In the genomic region with DNA sequence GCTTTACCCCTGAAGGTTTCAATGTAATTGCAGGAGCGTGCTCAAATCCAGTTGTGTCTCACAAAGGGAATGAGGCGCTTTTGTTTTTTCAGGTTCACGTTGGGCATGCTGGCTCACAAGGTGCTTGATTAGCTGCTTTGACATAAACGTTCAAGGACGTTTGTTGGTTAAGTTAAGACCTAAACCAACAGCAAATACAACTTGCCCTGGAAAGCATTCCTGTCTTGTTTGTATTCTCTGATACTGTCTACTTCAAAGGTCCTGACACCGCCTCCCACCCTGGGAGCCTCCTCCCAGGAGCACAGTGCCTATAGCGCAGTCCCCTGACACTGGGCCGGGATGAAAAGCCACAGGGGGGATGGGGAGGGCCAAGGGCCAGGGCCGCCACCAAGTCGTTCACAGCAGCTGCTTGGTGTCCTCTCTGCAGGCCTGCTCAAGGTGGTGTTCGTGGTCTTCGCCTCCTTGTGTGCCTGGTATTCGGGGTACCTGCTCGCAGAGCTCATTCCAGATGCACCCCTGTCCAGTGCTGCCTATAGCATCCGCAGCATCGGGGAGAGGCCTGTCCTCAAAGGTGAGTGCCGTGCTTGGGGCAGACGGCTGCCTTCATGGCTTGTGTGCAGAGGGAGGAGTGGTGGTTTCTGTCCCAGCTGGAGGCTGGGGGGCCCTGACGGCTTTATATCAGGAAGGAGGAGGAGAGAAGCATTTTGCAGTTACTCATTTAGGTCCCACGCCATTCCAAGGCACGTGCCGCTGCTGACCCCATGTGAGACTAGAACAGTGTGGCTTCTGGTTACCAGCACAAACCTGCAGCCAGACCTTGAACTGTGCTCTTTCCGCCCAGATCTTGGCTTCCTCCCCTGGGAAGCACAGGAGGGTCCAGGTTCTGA, we compare ENCODE assay signal across 1 cellular context.
TF ChIP-seq lines count a peak whose summit lies in the region.

No MANE protein-coding gene starts in this region.

TF ChIP-seq in HepG2, 621 proteins besides CTCF, POLR2A, EP300 and RAD21 (continued from another document and continues in another):
- TF ChIP-seq, protein P1, sequence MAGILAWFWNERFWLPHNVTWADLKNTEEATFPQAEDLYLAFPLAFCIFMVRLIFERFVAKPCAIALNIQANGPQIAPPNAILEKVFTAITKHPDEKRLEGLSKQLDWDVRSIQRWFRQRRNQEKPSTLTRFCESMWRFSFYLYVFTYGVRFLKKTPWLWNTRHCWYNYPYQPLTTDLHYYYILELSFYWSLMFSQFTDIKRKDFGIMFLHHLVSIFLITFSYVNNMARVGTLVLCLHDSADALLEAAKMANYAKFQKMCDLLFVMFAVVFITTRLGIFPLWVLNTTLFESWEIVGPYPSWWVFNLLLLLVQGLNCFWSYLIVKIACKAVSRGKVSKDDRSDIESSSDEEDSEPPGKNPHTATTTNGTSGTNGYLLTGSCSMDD (CRISPR knock-in tag; IDR thresholded peaks at IDR 0.05) = no peak
- TF ChIP-seq ZNF569 (CRISPR knock-in tag; IDR thresholded peaks at IDR 0.05; ENCODE audit: borderline replicate concordance) = no peak
- TF ChIP-seq, protein P2, sequence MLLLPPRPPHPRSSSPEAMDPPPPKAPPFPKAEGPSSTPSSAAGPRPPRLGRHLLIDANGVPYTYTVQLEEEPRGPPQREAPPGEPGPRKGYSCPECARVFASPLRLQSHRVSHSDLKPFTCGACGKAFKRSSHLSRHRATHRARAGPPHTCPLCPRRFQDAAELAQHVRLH (CRISPR knock-in tag; IDR thresholded peaks at IDR 0.05; ENCODE audit: borderline replicate concordance, low read depth) = no peak; the same call in 1 of the 2 replicates
- no peak for TF ChIP-seq CAMTA2 (CRISPR knock-in tag; IDR thresholded peaks at IDR 0.05; ENCODE audit: borderline replicate concordance)
- no peak for TF ChIP-seq ZNF10 (CRISPR knock-in tag; IDR thresholded peaks at IDR 0.05; ENCODE audit: borderline replicate concordance, low read depth)
- TF ChIP-seq ZNF264 (CRISPR knock-in tag; IDR thresholded peaks at IDR 0.05) = peak; percentile 79
- no peak for TF ChIP-seq CCAR2 (optimal IDR thresholded peaks at IDR 0.05; ENCODE audit: low read depth, low read length)
- no peak for TF ChIP-seq ZNF138 (CRISPR knock-in tag; IDR thresholded peaks at IDR 0.05; ENCODE audit: low read depth)
- 0 out of 2 replicates have a peak, but pooled peaks have one; percentile 39 for TF ChIP-seq ZNF230 (CRISPR knock-in tag; IDR thresholded peaks at IDR 0.05)
- TF ChIP-seq, protein P3, sequence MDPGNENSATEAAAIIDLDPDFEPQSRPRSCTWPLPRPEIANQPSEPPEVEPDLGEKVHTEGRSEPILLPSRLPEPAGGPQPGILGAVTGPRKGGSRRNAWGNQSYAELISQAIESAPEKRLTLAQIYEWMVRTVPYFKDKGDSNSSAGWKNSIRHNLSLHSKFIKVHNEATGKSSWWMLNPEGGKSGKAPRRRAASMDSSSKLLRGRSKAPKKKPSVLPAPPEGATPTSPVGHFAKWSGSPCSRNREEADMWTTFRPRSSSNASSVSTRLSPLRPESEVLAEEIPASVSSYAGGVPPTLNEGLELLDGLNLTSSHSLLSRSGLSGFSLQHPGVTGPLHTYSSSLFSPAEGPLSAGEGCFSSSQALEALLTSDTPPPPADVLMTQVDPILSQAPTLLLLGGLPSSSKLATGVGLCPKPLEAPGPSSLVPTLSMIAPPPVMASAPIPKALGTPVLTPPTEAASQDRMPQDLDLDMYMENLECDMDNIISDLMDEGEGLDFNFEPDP (CRISPR knock-in tag; conservative IDR thresholded peaks at IDR 0.05) = no peak
- no peak for TF ChIP-seq CHD2 (IDR thresholded peaks at IDR 0.05; ENCODE audit: low read depth, low read length)
- TF ChIP-seq ZNF644 (CRISPR knock-in tag; IDR thresholded peaks at IDR 0.05; ENCODE audit: low read depth) = no peak; the same call in 1 of the 2 replicates
- TF ChIP-seq ZNF510 (CRISPR knock-in tag; IDR thresholded peaks at IDR 0.05; ENCODE audit: low read depth) = no peak; the same call in 1 of the 2 replicates
- no peak for TF ChIP-seq U2AF2 (IDR thresholded peaks at IDR 0.05; ENCODE audit: low read depth, low read length)
- TF ChIP-seq ZFP62 (CRISPR knock-in tag; IDR thresholded peaks at IDR 0.05) = no peak
- TF ChIP-seq ZNF75D (CRISPR knock-in tag; IDR thresholded peaks at IDR 0.05; ENCODE audit: borderline replicate concordance) = no peak
- no peak for TF ChIP-seq HMGA1 (CRISPR knock-in tag; conservative IDR thresholded peaks at IDR 0.05)
- TF ChIP-seq, protein P4, sequence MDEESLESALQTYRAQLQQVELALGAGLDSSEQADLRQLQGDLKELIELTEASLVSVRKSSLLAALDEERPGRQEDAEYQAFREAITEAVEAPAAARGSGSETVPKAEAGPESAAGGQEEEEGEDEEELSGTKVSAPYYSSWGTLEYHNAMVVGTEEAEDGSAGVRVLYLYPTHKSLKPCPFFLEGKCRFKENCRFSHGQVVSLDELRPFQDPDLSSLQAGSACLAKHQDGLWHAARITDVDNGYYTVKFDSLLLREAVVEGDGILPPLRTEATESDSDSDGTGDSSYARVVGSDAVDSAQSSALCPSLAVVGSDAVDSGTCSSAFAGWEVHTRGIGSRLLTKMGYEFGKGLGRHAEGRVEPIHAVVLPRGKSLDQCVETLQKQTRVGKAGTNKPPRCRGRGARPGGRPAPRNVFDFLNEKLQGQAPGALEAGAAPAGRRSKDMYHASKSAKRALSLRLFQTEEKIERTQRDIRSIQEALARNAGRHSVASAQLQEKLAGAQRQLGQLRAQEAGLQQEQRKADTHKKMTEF (CRISPR knock-in tag; IDR thresholded peaks at IDR 0.05) = peak; percentile 58; the same call in 1 of the 2 replicates
- TF ChIP-seq ZNF777 (CRISPR knock-in tag; IDR thresholded peaks at IDR 0.05) = no peak; the same call in none of the 2 replicates
- TF ChIP-seq KAT8 (CRISPR knock-in tag; IDR thresholded peaks at IDR 0.05) = peak; percentile 59; the same call in 1 of the 2 replicates
- peak; percentile 31; the same call in 1 of the 2 replicates for TF ChIP-seq ZNF333 (CRISPR knock-in tag; IDR thresholded peaks at IDR 0.05; ENCODE audit: borderline replicate concordance)
- TF ChIP-seq HNRNPUL1 (IDR thresholded peaks at IDR 0.05; ENCODE audit: low read depth, low read length) = no peak
- no peak for TF ChIP-seq RAD51 (IDR thresholded peaks at IDR 0.05; ENCODE audit: borderline replicate concordance)
- TF ChIP-seq, protein P5, sequence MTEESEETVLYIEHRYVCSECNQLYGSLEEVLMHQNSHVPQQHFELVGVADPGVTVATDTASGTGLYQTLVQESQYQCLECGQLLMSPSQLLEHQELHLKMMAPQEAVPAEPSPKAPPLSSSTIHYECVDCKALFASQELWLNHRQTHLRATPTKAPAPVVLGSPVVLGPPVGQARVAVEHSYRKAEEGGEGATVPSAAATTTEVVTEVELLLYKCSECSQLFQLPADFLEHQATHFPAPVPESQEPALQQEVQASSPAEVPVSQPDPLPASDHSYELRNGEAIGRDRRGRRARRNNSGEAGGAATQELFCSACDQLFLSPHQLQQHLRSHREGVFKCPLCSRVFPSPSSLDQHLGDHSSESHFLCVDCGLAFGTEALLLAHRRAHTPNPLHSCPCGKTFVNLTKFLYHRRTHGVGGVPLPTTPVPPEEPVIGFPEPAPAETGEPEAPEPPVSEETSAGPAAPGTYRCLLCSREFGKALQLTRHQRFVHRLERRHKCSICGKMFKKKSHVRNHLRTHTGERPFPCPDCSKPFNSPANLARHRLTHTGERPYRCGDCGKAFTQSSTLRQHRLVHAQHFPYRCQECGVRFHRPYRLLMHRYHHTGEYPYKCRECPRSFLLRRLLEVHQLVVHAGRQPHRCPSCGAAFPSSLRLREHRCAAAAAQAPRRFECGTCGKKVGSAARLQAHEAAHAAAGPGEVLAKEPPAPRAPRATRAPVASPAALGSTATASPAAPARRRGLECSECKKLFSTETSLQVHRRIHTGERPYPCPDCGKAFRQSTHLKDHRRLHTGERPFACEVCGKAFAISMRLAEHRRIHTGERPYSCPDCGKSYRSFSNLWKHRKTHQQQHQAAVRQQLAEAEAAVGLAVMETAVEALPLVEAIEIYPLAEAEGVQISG (CRISPR knock-in tag; IDR thresholded peaks at IDR 0.05) = peak; percentile 70
- no peak for TF ChIP-seq ELF3 (CRISPR knock-in tag; IDR thresholded peaks at IDR 0.05)
- no peak for TF ChIP-seq KLF11 (CRISPR knock-in tag; IDR thresholded peaks at IDR 0.05)
- TF ChIP-seq ARNT (IDR thresholded peaks at IDR 0.05) = no peak
- peak; percentile 91 for TF ChIP-seq MTA1 (CRISPR knock-in tag; IDR thresholded peaks at IDR 0.05; ENCODE audit: borderline replicate concordance)
- TF ChIP-seq POGZ (CRISPR knock-in tag; IDR thresholded peaks at IDR 0.05) = peak; percentile 64
- TF ChIP-seq, protein P6, sequence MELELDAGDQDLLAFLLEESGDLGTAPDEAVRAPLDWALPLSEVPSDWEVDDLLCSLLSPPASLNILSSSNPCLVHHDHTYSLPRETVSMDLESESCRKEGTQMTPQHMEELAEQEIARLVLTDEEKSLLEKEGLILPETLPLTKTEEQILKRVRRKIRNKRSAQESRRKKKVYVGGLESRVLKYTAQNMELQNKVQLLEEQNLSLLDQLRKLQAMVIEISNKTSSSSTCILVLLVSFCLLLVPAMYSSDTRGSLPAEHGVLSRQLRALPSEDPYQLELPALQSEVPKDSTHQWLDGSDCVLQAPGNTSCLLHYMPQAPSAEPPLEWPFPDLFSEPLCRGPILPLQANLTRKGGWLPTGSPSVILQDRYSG (CRISPR knock-in tag; IDR thresholded peaks at IDR 0.05) = no peak
- TF ChIP-seq ZIK1 (CRISPR knock-in tag; IDR thresholded peaks at IDR 0.05; ENCODE audit: borderline replicate concordance, low read depth) = no peak
- TF ChIP-seq ZNF7 (CRISPR knock-in tag; IDR thresholded peaks at IDR 0.05) = no peak
- TF ChIP-seq SAP130 (CRISPR knock-in tag; IDR thresholded peaks at IDR 0.05; ENCODE audit: low read depth) = peak; percentile 86
- TF ChIP-seq IRF2 (CRISPR knock-in tag; IDR thresholded peaks at IDR 0.05) = peak; percentile 86; the same call in 1 of the 2 replicates
- TF ChIP-seq, protein P7, sequence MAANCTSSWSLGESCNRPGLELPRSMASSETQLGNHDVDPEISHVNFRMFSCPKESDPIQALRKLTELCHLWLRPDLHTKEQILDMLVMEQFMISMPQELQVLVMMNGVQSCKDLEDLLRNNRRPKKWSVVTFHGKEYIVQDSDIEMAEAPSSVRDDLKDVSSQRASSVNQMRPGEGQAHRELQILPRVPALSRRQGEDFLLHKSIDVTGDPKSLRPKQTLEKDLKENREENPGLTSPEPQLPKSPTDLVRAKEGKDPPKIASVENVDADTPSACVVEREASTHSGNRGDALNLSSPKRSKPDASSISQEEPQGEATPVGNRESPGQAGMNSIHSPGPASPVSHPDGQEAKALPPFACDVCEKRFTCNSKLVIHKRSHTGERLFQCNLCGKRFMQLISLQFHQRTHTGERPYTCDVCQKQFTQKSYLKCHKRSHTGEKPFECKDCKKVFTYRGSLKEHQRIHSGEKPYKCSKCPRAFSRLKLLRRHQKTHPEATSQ (CRISPR knock-in tag; IDR thresholded peaks at IDR 0.05; ENCODE audit: borderline replicate concordance) = peak; percentile 86
- no peak for TF ChIP-seq MATR3 (CRISPR knock-in tag; IDR thresholded peaks at IDR 0.05)
- TF ChIP-seq PAF1 (CRISPR knock-in tag; IDR thresholded peaks at IDR 0.05) = no peak
- TF ChIP-seq, protein P8, sequence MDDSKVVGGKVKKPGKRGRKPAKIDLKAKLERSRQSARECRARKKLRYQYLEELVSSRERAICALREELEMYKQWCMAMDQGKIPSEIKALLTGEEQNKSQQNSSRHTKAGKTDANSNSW (CRISPR knock-in tag; IDR thresholded peaks at IDR 0.05; ENCODE audit: borderline replicate concordance) = no peak
- TF ChIP-seq NFYB (CRISPR knock-in tag; IDR thresholded peaks at IDR 0.05) = no peak
- TF ChIP-seq ZNF775 (CRISPR knock-in tag; IDR thresholded peaks at IDR 0.05; ENCODE audit: borderline replicate concordance) = no peak
- no peak for TF ChIP-seq NR3C1 (CRISPR knock-in tag; IDR thresholded peaks at IDR 0.05)
- TF ChIP-seq, protein P9, sequence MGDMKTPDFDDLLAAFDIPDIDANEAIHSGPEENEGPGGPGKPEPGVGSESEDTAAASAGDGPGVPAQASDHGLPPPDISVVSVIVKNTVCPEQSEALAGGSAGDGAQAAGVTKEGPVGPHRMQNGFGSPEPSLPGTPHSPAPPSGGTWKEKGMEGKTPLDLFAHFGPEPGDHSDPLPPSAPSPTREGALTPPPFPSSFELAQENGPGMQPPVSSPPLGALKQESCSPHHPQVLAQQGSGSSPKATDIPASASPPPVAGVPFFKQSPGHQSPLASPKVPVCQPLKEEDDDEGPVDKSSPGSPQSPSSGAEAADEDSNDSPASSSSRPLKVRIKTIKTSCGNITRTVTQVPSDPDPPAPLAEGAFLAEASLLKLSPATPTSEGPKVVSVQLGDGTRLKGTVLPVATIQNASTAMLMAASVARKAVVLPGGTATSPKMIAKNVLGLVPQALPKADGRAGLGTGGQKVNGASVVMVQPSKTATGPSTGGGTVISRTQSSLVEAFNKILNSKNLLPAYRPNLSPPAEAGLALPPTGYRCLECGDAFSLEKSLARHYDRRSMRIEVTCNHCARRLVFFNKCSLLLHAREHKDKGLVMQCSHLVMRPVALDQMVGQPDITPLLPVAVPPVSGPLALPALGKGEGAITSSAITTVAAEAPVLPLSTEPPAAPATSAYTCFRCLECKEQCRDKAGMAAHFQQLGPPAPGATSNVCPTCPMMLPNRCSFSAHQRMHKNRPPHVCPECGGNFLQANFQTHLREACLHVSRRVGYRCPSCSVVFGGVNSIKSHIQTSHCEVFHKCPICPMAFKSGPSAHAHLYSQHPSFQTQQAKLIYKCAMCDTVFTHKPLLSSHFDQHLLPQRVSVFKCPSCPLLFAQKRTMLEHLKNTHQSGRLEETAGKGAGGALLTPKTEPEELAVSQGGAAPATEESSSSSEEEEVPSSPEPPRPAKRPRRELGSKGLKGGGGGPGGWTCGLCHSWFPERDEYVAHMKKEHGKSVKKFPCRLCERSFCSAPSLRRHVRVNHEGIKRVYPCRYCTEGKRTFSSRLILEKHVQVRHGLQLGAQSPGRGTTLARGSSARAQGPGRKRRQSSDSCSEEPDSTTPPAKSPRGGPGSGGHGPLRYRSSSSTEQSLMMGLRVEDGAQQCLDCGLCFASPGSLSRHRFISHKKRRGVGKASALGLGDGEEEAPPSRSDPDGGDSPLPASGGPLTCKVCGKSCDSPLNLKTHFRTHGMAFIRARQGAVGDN (CRISPR knock-in tag; IDR thresholded peaks at IDR 0.05) = peak; percentile 98
- TF ChIP-seq CCDC6 (CRISPR knock-in tag; IDR thresholded peaks at IDR 0.05) = peak; percentile 66; the same call in 1 of the 2 replicates
- 0 out of 2 replicates have a peak, but pooled peaks have one; percentile 36 for TF ChIP-seq ZSCAN30 (CRISPR knock-in tag; IDR thresholded peaks at IDR 0.05)
- TF ChIP-seq ZNF430 (CRISPR knock-in tag; IDR thresholded peaks at IDR 0.05) = peak; percentile 66
- TF ChIP-seq, protein P10, sequence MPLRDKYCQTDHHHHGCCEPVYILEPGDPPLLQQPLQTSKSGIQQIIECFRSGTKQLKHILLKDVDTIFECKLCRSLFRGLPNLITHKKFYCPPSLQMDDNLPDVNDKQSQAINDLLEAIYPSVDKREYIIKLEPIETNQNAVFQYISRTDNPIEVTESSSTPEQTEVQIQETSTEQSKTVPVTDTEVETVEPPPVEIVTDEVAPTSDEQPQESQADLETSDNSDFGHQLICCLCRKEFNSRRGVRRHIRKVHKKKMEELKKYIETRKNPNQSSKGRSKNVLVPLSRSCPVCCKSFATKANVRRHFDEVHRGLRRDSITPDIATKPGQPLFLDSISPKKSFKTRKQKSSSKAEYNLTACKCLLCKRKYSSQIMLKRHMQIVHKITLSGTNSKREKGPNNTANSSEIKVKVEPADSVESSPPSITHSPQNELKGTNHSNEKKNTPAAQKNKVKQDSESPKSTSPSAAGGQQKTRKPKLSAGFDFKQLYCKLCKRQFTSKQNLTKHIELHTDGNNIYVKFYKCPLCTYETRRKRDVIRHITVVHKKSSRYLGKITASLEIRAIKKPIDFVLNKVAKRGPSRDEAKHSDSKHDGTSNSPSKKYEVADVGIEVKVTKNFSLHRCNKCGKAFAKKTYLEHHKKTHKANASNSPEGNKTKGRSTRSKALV (CRISPR knock-in tag; IDR thresholded peaks at IDR 0.05) = no peak
- TF ChIP-seq ZNF451 (CRISPR knock-in tag; IDR thresholded peaks at IDR 0.05) = peak; percentile 63; the same call in 1 of the 2 replicates
- no peak for TF ChIP-seq ZBTB42 (CRISPR knock-in tag; IDR thresholded peaks at IDR 0.05)
- no peak for TF ChIP-seq ZFP36L2 (CRISPR knock-in tag; IDR thresholded peaks at IDR 0.05)
